In genomic region chr19:8145969-8146368, GRCh38 we compare ENCODE assay signal across 14 cellular contexts.
DNase-seq lines count a peak whose midpoint lies in the region; ATAC-seq and TF ChIP-seq lines count a peak whose summit lies in the region.
"Had no signal": no experiment of that assay in that cellular context is flagged by ENCODE, and none has a peak within 500 bp of the region (broad histone marks: within the 10 kb centered on the region; RNA-seq: fewer than 3 reads in every experiment).

No MANE protein-coding gene starts in this region.

- POLR2A ChIA-PET in RWPE1 (lab: Yijun Ruan, JAX; ENCODE audit: low non-redundant PET) = no interaction called here

- TF ChIP-seq CTCF in LNCaP clone FGC (IDR thresholded peaks at IDR 0.05; ENCODE audit: control insufficient read depth, extremely low read depth, insufficient read depth) = peak; percentile 40
- peak; percentile 18; the same call in 1 of the 2 replicates for TF ChIP-seq CTCF in RWPE1 (conservative IDR thresholded peaks at IDR 0.05; ENCODE audit: low read depth)

- ATAC-seq in GM21360 (IDR thresholded peaks at IDR 0.05; ENCODE audit: unreplicated experiment) = no peak
- ATAC-seq: activated T-cell treated with anti-CD3 and anti-CD28 coated beads, Interleukin-2, amount 50 U/mL, for 4 hours had no signal

- H3K4me1 Mint-ChIP-seq in activated T-cell treated with anti-CD3 and anti-CD28 coated beads, Interleukin-2, amount 50 U/mL, for 24 hours (ENCODE audit: low read depth) = peaks cover 8% of the 10 kb centered on the region

- H3K27ac Mint-ChIP-seq in activated T-cell treated with anti-CD3 and anti-CD28 coated beads, Interleukin-2, amount 50 U/mL, for 24 hours = no peak overlapping the region
- H3K27ac Mint-ChIP-seq: B cell had no signal

- peaks cover 44% of the 10 kb centered on the region for H3K27me3 Mint-ChIP-seq in activated T-cell treated with anti-CD3 and anti-CD28 coated beads, Interleukin-2, amount 50 U/mL, for 24 hours

- H3K4me3 ChIP-seq in LNCaP clone FGC (ENCODE audit: low read depth, low read length) = no peak overlapping the region

- no peak overlapping the region for H3K27ac ChIP-seq in RWPE1

- H3K36me3 Mint-ChIP-seq in activated T-cell treated with anti-CD3 and anti-CD28 coated beads, Interleukin-2, amount 50 U/mL, for 24 hours (ENCODE audit: low read depth) = no peaks in the 10 kb centered on the region

- DNase-seq in DMS153 (lab: John Stamatoyannopoulos, UW) (peak; percentile 73), LNCaP clone FGC (ENCODE audit: low read depth) (peak; percentile 23), RWPE1 (ENCODE audit: low spot score) (no peak), left kidney (ENCODE audit: low read depth, low spot score) (peak; percentile 15), 8988T (no peak)
- no peak for DNase-seq in stimulated activated CD4-positive, alpha-beta T cell treated with anti-CD3 and anti-CD28 coated beads, Interleukin-15, amount 100 ng/mL, for 24 hours
- DNase-seq in activated T-cell treated with anti-CD3 and anti-CD28 coated beads, Interleukin-2, amount 50 U/mL, for 24 hours = no peak
- DNase-seq: activated T-cell treated with anti-CD3 and anti-CD28 coated beads, Interleukin-2, amount 50 U/mL, for 4 hours; foreskin melanocyte; midbrain; NCI-H1105 treated with DMSO at 0.1 percent for 48 hours; SIG-M5 had no signal

- H3K4me3 Mint-ChIP-seq in activated T-cell treated with anti-CD3 and anti-CD28 coated beads, Interleukin-2, amount 50 U/mL, for 24 hours = no peak overlapping the region
- H3K4me3 Mint-ChIP-seq: activated T-cell treated with anti-CD3 and anti-CD28 coated beads, Interleukin-2, amount 50 U/mL, for 4 hours; B cell had no signal

- H3K9me3 Mint-ChIP-seq in activated T-cell treated with anti-CD3 and anti-CD28 coated beads, Interleukin-2, amount 50 U/mL, for 24 hours = no peaks in the 10 kb centered on the region
- H3K9me3 Mint-ChIP-seq: activated T-cell treated with anti-CD3 and anti-CD28 coated beads, Interleukin-2, amount 50 U/mL, for 4 hours had no signal

- CTCF ChIA-PET in RWPE1 (lab: Yijun Ruan, JAX) = interaction anchor here (0.5 to 0.6 kb wide), 2 partner anchors 108 to 118 kb away, joined by 3 read pairs; no protein-coding TSS in a partner anchor

Comparison
In these comparisons a context has a peak if more than half of its experiments do, and no peak if none do; other contexts are left out.
1. DNase-seq: peak in DMS153 (single experiment), LNCaP clone FGC (single experiment) and left kidney (single experiment); none in RWPE1 (single experiment), stimulated activated CD4-positive, alpha-beta T cell treated with anti-CD3 and anti-CD28 coated beads, Interleukin-15, amount 100 ng/mL, for 24 hours (single experiment), activated T-cell treated with anti-CD3 and anti-CD28 coated beads, Interleukin-2, amount 50 U/mL, for 24 hours (single experiment) and 8988T (single experiment).